Comparison of ENCODE assay signal across 7 cellular contexts in the genomic region with DNA sequence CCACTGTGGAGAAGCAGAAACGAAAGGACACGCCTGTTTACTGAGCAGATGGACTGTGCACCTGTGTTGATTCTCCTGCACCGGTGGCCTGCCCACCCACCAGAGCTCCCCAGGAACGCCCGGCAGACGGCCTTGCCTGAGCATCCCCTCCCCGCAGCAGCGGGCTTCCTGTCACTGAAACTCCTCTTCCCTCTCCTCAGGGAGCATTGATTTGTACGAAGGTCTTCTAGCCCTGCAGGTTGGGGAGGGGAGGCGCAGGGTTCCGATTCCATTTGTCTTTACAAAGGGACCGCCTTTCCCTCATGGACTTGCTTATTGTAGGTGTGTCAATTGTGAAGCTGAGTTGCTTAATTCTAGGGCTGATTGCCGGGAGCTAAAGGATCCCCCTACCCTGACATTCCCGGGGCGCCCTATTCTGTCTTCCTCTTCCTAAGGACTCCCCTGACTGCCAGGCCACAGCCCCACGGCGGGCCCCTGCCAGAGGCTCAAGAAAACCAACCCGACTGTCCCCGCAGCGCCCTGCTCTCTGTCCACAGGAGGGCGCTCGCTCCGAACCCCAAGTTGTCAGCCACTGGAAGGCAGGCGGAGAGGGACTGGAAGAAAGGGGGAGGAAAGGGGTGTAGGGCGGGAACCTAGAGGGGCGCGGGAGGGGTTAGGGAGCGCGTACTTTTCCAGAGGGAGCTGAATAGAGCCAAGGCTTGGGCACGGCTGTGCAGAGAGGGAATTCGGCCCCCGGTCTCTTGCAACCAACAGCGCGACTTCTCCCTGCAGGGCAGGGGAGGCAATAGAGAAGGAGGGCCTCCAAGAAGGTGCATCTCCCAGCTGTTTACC. TPM values are rescaled to one million over a fixed set of nuclear protein-coding genes. Genes with fewer than 3 reads are reported as not detected.
DNase-seq lines count a peak whose midpoint lies in the region; ATAC-seq and TF ChIP-seq lines count a peak whose summit lies in the region.

No MANE protein-coding gene starts in this region.

- H3K27ac Mint-ChIP-seq in chondrocyte (ENCODE audit: unreplicated experiment), result peak overlapping the region; percentile 87

- H3K27me3 Mint-ChIP-seq in chondrocyte (ENCODE audit: low read depth), result no peaks in the 10 kb centered on the region

- peak overlapping the region; percentile 15 for H3K4me3 Mint-ChIP-seq in chondrocyte (ENCODE audit: unreplicated experiment)

- no peaks in the 10 kb centered on the region for H3K9me3 Mint-ChIP-seq in chondrocyte (ENCODE audit: low read depth)

- TF ChIP-seq CTCF in chondrocyte (IDR thresholded peaks at IDR 0.05), result peak; percentile 84

- no peak for ATAC-seq in GM19397 (IDR thresholded peaks at IDR 0.05; ENCODE audit: unreplicated experiment)

- H3K36me3 Mint-ChIP-seq in chondrocyte (ENCODE audit: low read depth), result no peaks in the 10 kb centered on the region

- peaks cover 24% of the 10 kb centered on the region for H3K4me1 Mint-ChIP-seq in chondrocyte (ENCODE audit: low read depth)

- DNase-seq in GM19240 (ENCODE audit: insufficient read length, low spot score), result peak; percentile 54
- peak; percentile 69 to 90 for DNase-seq in NCI-H446 (lab: John Stamatoyannopoulos, UW)
- DNase-seq in activated CD4-positive, alpha-beta T cell treated with anti-CD3 and anti-CD28 coated beads for 4 hours, result peak; percentile 74 to 77
- no peak for DNase-seq in chondrocyte (ENCODE audit: low spot score)
- DNase-seq in kidney glomerular epithelial cell (lab: John Stamatoyannopoulos, UW), result peak; percentile 56
- peak; percentile 59 to 77 for DNase-seq in stimulated activated CD4-positive, alpha-beta T cell treated with anti-CD3 and anti-CD28 coated beads, Interleukin-12 subunit alpha, Interleukin-12 subunit beta, amount 100 ng/mL, for 24 hours (ENCODE audit: low read depth in 2 of 2)

RNA-seq across cellular contexts. Expression of gene S100A6, which starts 2.8 kb away (rescaled TPM):
- total RNA-seq in chondrocyte, result 1.4 to 12.1 TPM (median 10.9 TPM) in 3 replicates

RNA-seq across cellular contexts. Expression of gene S100A5, which starts 7.8 kb away (rescaled TPM):
- total RNA-seq in chondrocyte, result 0.47 to 0.94 TPM in 2 of 3 replicates, not detected in the other

RNA-seq across cellular contexts. Expression of gene S100A4, which starts 12.6 kb away (rescaled TPM):
- total RNA-seq in chondrocyte, result 331 to 404 TPM (median 388 TPM) in 3 replicates

RNA-seq across cellular contexts. Expression of gene S100A3, which starts 16.1 kb away (rescaled TPM):
- total RNA-seq in chondrocyte, result 6.5 to 10.8 TPM (median 8.7 TPM) in 3 replicates

RNA-seq across cellular contexts. Expression of gene S100A2, which starts 32.7 kb away (rescaled TPM):
- 15.4 to 22.2 TPM (median 18.9 TPM) in 3 replicates for total RNA-seq in chondrocyte
